ENCODE assay signal across 11 cellular contexts in genomic region chr15:80778621-80778963, GRCh38. TPM values are rescaled to one million over a fixed set of nuclear protein-coding genes. Genes with fewer than 3 reads are reported as not detected.
DNase-seq lines count a peak whose midpoint lies in the region; ATAC-seq and TF ChIP-seq lines count a peak whose summit lies in the region.
"Had no signal": no experiment of that assay in that cellular context is flagged by ENCODE, and none has a peak within 500 bp of the region (broad histone marks: within the 10 kb centered on the region; RNA-seq: fewer than 3 reads in every experiment).

No MANE protein-coding gene starts in this region.

- no peak for ATAC-seq in HG03432 (IDR thresholded peaks at IDR 0.05; ENCODE audit: unreplicated experiment)

- H3K9me3 Mint-ChIP-seq in HFFc6 = no peaks in the 10 kb centered on the region

- peaks cover 45% of the 10 kb centered on the region for H3K4me1 Mint-ChIP-seq in HFFc6 (ENCODE audit: low read depth)

- peaks cover 11% of the 10 kb centered on the region for H3K27me3 Mint-ChIP-seq in HFFc6 (ENCODE audit: insufficient read depth)

- 26% methylated on average over 7 of the region's 7 CpGs for WGBS in smooth muscle cell (ENCODE audit: low lambda C conversion rate)

- H4K20me1 ChIP-seq in smooth muscle cell (ENCODE audit: low read depth) = peaks cover 9% of the 10 kb centered on the region

- H3K36me3 ChIP-seq in ascending aorta = no peaks in the 10 kb centered on the region
- H3K36me3 ChIP-seq in smooth muscle cell (ENCODE audit: low read depth) = no peaks in the 10 kb centered on the region

- intact Hi-C loops in ascending aorta (cut with DNase I) = loop anchor here (2.0 kb wide), 1 partner anchor 190 kb away; no protein-coding TSS in a partner anchor

- H3K4me3 Mint-ChIP-seq in HFFc6 = peak overlapping the region; percentile 36; the same call in 1 of the 2 replicates

- H3K4me3 ChIP-seq in ascending aorta = peak overlapping the region; percentile 61 to 67
- H3K4me3 ChIP-seq in iPS-18c (ENCODE audit: insufficient read depth, low read depth, low read length) = peak overlapping the region; percentile 28
- peak overlapping the region; percentile 60 for H3K4me3 ChIP-seq in smooth muscle cell
- H3K4me3 ChIP-seq: GM12878 had no signal

- H3K27ac Mint-ChIP-seq in HFFc6 = no peak overlapping the region

- TF ChIP-seq CTCF in HFFc6 (IDR thresholded peaks at IDR 0.05) = no peak
- no peak for TF ChIP-seq CTCF in ascending aorta (IDR thresholded peaks at IDR 0.05)
- no peak for TF ChIP-seq CTCF in smooth muscle cell (IDR thresholded peaks at IDR 0.05; ENCODE audit: borderline replicate concordance, insufficient read depth, poor library complexity, severe bottlenecking)

- peak overlapping the region; percentile 62 for H2AFZ ChIP-seq in smooth muscle cell (ENCODE audit: low read depth)

- no peaks in the 10 kb centered on the region for H3F3A ChIP-seq in smooth muscle cell (ENCODE audit: low read depth)

- H3K4me1 ChIP-seq in ascending aorta = peaks cover 14 to 21% of the 10 kb centered on the region in 2 donors
- peaks cover 12% of the 10 kb centered on the region for H3K4me1 ChIP-seq in smooth muscle cell (ENCODE audit: low read depth)

- H3K9ac ChIP-seq in smooth muscle cell (ENCODE audit: low read depth) = no peak overlapping the region

- peaks cover 2% of the 10 kb centered on the region; the same call in 1 of the 2 replicates for H3K36me3 Mint-ChIP-seq in HFFc6 (ENCODE audit: low read depth)

- H3K9me3 ChIP-seq in ascending aorta (no peaks in the 10 kb centered on the region), iPS-18c (ENCODE audit: control insufficient read depth, insufficient read depth, low read length) (no peaks in the 10 kb centered on the region), smooth muscle cell (replicated peaks; ENCODE audit: low read depth) (no peaks in the 10 kb centered on the region)

- DNase-seq in HFFc6 (no peak), ascending aorta (ENCODE audit: low spot score in 2 of 2) (no peak), smooth muscle cell (lab: John Stamatoyannopoulos, UW; ENCODE audit: unreplicated experiment) (no peak), Kasumi-1 (lab: John Stamatoyannopoulos, UW) (no peak), NCI-H187 treated with DMSO at 0.1 percent for 48 hours (lab: John Stamatoyannopoulos, UW) (no peak)
- no peak for DNase-seq in activated CD8-positive, alpha-beta memory T cell treated with anti-CD3 and anti-CD28 coated beads, Interleukin-2, amount 50 U/mL, for 48 hours

- H3K27ac ChIP-seq in ascending aorta = no peak overlapping the region
- H3K27ac ChIP-seq in smooth muscle cell (ENCODE audit: low read depth) = no peak overlapping the region

- H3K27me3 ChIP-seq in ascending aorta (no peaks in the 10 kb centered on the region), smooth muscle cell (ENCODE audit: low read depth) (peaks cover 49% of the 10 kb centered on the region)

- no peaks in the 10 kb centered on the region for H3K79me2 ChIP-seq in smooth muscle cell (ENCODE audit: low read depth)

- peak overlapping the region; percentile 97 for H3K4me2 ChIP-seq in smooth muscle cell

RNA-seq across cellular contexts. Expression of gene CEMIP, which starts 0.6 kb away (rescaled TPM):
- 10 to 100 TPM in 5 of 6 experiments, 1 to 10 TPM in 1; 5.8 to 53.2 (median 48.3) TPM for total RNA-seq in HFFc6 (2021; fragmentation: NEBNext Ultra II Directional; extraction: Animal tissue kit (Norgen Biotek cat#: 25700))
- total RNA-seq in ascending aorta (not detected), smooth muscle cell (1.2 and 1.9 TPM in 2 replicates)
- 0.82 and 1.9 TPM in 2 replicates for polyA plus RNA-seq in smooth muscle cell
- total RNA-seq: activated CD8-positive, alpha-beta memory T cell treated with anti-CD3 and anti-CD28 coated beads for 36 hours; T-helper 1 cell treated with Interleukin-12 subunit alpha and Interleukin-12 subunit beta and Interleukin-4 antibody, amounts not matched to agents 30 ng/mL and 1 ng/mL, for 36 hours had no signal
